Comparison of ENCODE assay signal across 23 cellular contexts in genomic region chr7:4297165-4297842, GRCh38.
DNase-seq lines count a peak whose midpoint lies in the region; ATAC-seq and TF ChIP-seq lines count a peak whose summit lies in the region.
"Had no signal": no experiment of that assay in that cellular context is flagged by ENCODE, and none has a peak within 500 bp of the region (broad histone marks: within the 10 kb centered on the region; RNA-seq: fewer than 3 reads in every experiment).

No MANE protein-coding gene starts in this region.

- no peak overlapping the region for H3K27ac ChIP-seq in endodermal cell (ENCODE audit: low read depth, low read length)
- H3K27ac ChIP-seq: A549; BLaER1 treated with 17β-estradiol and CSF1 and Interleukin-3, amounts not matched to agents 10 nM and 100 nM had no signal

- H3K27me3 Mint-ChIP-seq in endodermal cell (ENCODE audit: insufficient read depth) (peaks cover 9% of the 10 kb centered on the region), T-cell (peaks cover 4 to 6% of the 10 kb centered on the region in 2 donors)
- H3K27me3 Mint-ChIP-seq: CD8-positive, alpha-beta memory T cell had no signal

- no peaks in the 10 kb centered on the region for H3K4me1 ChIP-seq in endodermal cell (ENCODE audit: control insufficient read depth, insufficient read depth, low read length)
- H3K4me1 ChIP-seq: A549; BE2C; BLaER1 treated with 17β-estradiol and CSF1 and Interleukin-3, amounts not matched to agents 10 nM and 100 nM; HAP-1 had no signal

- no peak overlapping the region for H3K4me3 ChIP-seq in endodermal cell (ENCODE audit: low read length)
- H3K4me3 ChIP-seq: A549; BLaER1 treated with 17β-estradiol and CSF1 and Interleukin-3, amounts not matched to agents 10 nM and 100 nM; HAP-1 had no signal

- no peaks in the 10 kb centered on the region for H3K36me3 Mint-ChIP-seq in endodermal cell (ENCODE audit: low read depth)
- no peaks in the 10 kb centered on the region for H3K36me3 Mint-ChIP-seq in T-cell
- H3K36me3 Mint-ChIP-seq: CD14-positive monocyte; CD8-positive, alpha-beta memory T cell had no signal

- no peaks in the 10 kb centered on the region for H3K36me3 ChIP-seq in endodermal cell (ENCODE audit: control insufficient read depth, insufficient read depth, low read length)
- H3K36me3 ChIP-seq: BE2C; BLaER1 treated with 17β-estradiol and CSF1 and Interleukin-3, amounts not matched to agents 10 nM and 100 nM; HAP-1 had no signal

- H3K9me3 Mint-ChIP-seq in endodermal cell (peaks cover 41% of the 10 kb centered on the region), T-cell (peaks cover 6 to 28% (median 17%) of the 10 kb centered on the region in 3 donors)

- H3K4me1 Mint-ChIP-seq in endodermal cell (no peaks in the 10 kb centered on the region), T-cell (no peaks in the 10 kb centered on the region)
- H3K4me1 Mint-ChIP-seq: CD14-positive monocyte; CD8-positive, alpha-beta memory T cell had no signal

- TF ChIP-seq CTCF in endodermal cell (conservative IDR thresholded peaks at IDR 0.05): no peak

- H3K27ac Mint-ChIP-seq in endodermal cell (no peak overlapping the region), T-cell (no peak overlapping the region)
- H3K27ac Mint-ChIP-seq: CD14-positive monocyte; CD4-positive, alpha-beta T cell; CD8-positive, alpha-beta memory T cell; HFFc6 had no signal

- no peak overlapping the region for H3K4me3 Mint-ChIP-seq in endodermal cell
- no peak overlapping the region for H3K4me3 Mint-ChIP-seq in T-cell
- H3K4me3 Mint-ChIP-seq: CD14-positive monocyte; CD4-positive, alpha-beta T cell; CD8-positive, alpha-beta memory T cell; HFFc6 had no signal

- H3K9me3 ChIP-seq in endodermal cell (ENCODE audit: control insufficient read depth, low read length): peaks cover 22% of the 10 kb centered on the region
- H3K9me3 ChIP-seq: BE2C, HAP-1 had no signal

- no peak overlapping the region for H3K9ac ChIP-seq in endodermal cell (ENCODE audit: extremely low read depth, low read length, poor library complexity, severe bottlenecking)
- H3K9ac ChIP-seq: BLaER1 treated with 17β-estradiol and CSF1 and Interleukin-3, amounts not matched to agents 10 nM and 100 nM had no signal

- DNase-seq in ELF-1 (ENCODE audit: low read depth, low spot score) (peak; percentile 24), endodermal cell (peak; percentile 4), posterior vena cava (ENCODE audit: low spot score) (peak; percentile 67), ureter (ENCODE audit: low spot score) (peak; percentile 17), T-cell (no peak), anterior cingulate cortex (lab: John Stamatoyannopoulos, UW) (no peak)
- DNase-seq: 8988T; ACHN; AML-193; BE2C; CD4-positive, alpha-beta T cell; DMS 273 treated with DMSO at 0.1 percent for 48 hours; DMS79; EL; GF-D8; GOT3; HFFc6 had no signal

- CTCF ChIA-PET in T-cell (lab: Charles Lee): interaction anchor here in 1 of 2 donors (0.7 kb wide), 1 partner anchor 22 kb away, joined by 3 read pairs; no protein-coding TSS in a partner anchor

- no peaks in the 10 kb centered on the region for H3K27me3 ChIP-seq in endodermal cell (ENCODE audit: control insufficient read depth, insufficient read depth, low read length, poor library complexity, severe bottlenecking)
- H3K27me3 ChIP-seq: BE2C; BLaER1 treated with 17β-estradiol and CSF1 and Interleukin-3, amounts not matched to agents 10 nM and 100 nM had no signal

- ATAC-seq in T-cell (replicated peaks in 1 of 4) (no peak), HG03159 (IDR thresholded peaks at IDR 0.05; ENCODE audit: unreplicated experiment) (no peak)
- ATAC-seq: A549 had no signal

- POLR2A ChIA-PET in T-cell (lab: Charles Lee): no interaction called here

- intact Hi-C loops in posterior vena cava (cut with DNase I): no loop called here

- WGBS in endodermal cell (ENCODE audit: insufficient coverage in 1 of 2, insufficient read length in 1 of 2), 2 experiments: 78 to 84% methylated on average over 8 to 11 of the region's 11 CpGs

Comparison
In these comparisons a context has a peak if more than half of its experiments do, and no peak if none do; other contexts are left out.
1. DNase-seq: peak in ELF-1 (single experiment), endodermal cell (single experiment), posterior vena cava (single experiment) and ureter (single experiment); none in T-cell (0 of 34) and anterior cingulate cortex (0 of 58).